Comparison of ENCODE assay signal across 1 cellular context in the genomic region with DNA sequence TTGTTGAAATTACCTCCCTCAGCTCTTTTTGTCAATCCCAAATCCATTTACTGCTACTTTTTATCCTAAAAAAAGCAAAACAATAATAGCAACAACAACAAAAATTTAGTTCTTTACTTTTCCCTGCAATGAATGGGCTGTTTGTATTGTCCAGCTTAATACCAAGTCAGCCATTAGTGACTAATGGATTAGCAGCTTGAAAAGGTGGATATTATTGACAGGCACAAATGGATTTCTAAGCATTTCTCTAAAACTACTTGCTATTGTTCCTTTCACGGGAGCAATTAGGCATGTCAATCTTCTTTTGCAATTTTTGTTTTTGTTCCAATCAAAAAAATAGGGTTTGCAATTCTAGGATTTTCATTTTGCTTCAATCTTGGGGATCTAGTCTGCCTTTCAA.
TF ChIP-seq lines count a peak whose summit lies in the region.

No MANE protein-coding gene starts in this region.

TF ChIP-seq in GM23338, 12 proteins besides CTCF, POLR2A, EP300 and RAD21 (continued from another document):
- TF ChIP-seq ZNF331 (CRISPR knock-in tag; IDR thresholded peaks at IDR 0.05; ENCODE audit: low read depth) (no peak), ZNF114 (CRISPR knock-in tag; IDR thresholded peaks at IDR 0.05) (no peak), ZNF462 (CRISPR knock-in tag; IDR thresholded peaks at IDR 0.05) (no peak), NANOG (IDR thresholded peaks at IDR 0.05; ENCODE audit: borderline replicate concordance) (no peak), CREB1 (CRISPR knock-in tag; IDR thresholded peaks at IDR 0.05; ENCODE audit: low read depth) (no peak)
TF ChIP-seq in GM23338: peak in this region for 0.
